ENCODE assay signal across 22 cellular contexts in the genomic region with DNA sequence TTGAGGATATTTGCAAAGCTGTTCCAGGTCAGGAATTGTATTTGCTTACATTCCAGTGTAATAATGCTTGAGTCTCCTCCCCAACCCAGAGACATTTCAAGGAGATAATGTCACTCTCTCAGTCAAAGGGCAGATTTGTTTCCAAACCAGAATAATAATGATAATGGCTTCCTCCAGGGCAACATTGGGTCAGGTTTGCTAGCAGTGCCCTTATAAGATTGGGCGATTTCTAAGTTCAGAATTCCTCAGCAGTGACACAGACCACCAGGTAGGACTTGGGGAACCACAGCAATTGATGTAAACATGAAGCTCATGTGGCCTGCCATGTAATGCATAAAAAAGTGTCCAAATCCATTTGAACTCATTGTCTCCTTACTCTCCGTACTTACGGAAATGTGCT.
"Had no signal": no experiment of that assay in that cellular context is flagged by ENCODE, and none has a peak within 500 bp of the region (broad histone marks: within the 10 kb centered on the region; RNA-seq: fewer than 3 reads in every experiment).

No MANE protein-coding gene starts in this region.

- H3K79me2 ChIP-seq: hepatocyte had no signal

- H3K4me2 ChIP-seq: hepatocyte had no signal

- H2AFZ ChIP-seq: hepatocyte had no signal

- H3K36me3 ChIP-seq: colonic mucosa, esophagus squamous epithelium, gastroesophageal sphincter, heart left ventricle, left lung, lower lobe of right lung had no signal

- FAIRE-seq: keratinocyte had no signal

- H3K27ac ChIP-seq: colonic mucosa, epithelial cell of prostate, esophagus squamous epithelium, gastroesophageal sphincter, heart left ventricle, hepatocyte, left lung, lower lobe of right lung had no signal

- H3K27me3 ChIP-seq: colonic mucosa, esophagus squamous epithelium, gastroesophageal sphincter, hepatocyte, left lung had no signal

- DNase-seq: colonic mucosa; cortex of kidney; effector CD8-positive, alpha-beta T cell; effector memory CD8-positive, alpha-beta T cell; endodermal cell; erythroblast; esophagus squamous epithelium; foreskin fibroblast; heart left ventricle; hypothalamus; immature natural killer cell; left cardiac atrium; left lung; left ventricle myocardium superior; lower lobe of right lung; mesenchymal stem cell; mucosa of descending colon; naive B cell had no signal

- H3K4me3 ChIP-seq: colonic mucosa, esophagus squamous epithelium, gastroesophageal sphincter, heart left ventricle, hepatocyte, left lung, lower lobe of right lung, mucosa of descending colon had no signal

- H3K9me3 ChIP-seq: colonic mucosa, esophagus squamous epithelium, gastroesophageal sphincter, heart left ventricle, left lung, lower lobe of right lung, mucosa of descending colon had no signal

- H3K4me1 ChIP-seq: colonic mucosa, esophagus squamous epithelium, gastroesophageal sphincter, heart left ventricle, left lung, lower lobe of right lung had no signal
